ENCODE assay signal across 8 cellular contexts in the genomic region with DNA sequence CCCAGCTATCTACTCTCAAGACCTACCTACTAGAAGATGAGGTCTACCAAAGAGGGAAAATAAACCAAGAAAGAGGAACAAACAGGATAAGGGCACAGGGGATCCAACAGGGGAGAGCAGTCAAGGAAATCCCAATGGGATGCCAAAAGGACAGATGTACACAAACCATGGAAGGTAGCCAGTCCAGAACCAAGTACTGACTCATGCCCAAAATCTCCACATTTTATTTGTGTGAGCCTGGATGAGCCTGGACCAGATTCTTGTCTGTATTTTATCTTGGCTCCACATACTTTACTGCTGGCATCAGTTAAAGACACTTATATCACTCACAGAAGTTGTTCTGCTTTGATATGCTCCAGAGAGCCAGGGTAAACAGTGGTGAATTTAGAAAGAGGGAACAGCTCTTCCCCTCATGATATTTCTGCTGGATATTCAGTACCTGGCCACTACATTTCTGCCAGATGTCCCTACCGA. TPM values are rescaled to one million over a fixed set of nuclear protein-coding genes. Genes with fewer than 3 reads are reported as not detected.
DNase-seq lines count a peak whose midpoint lies in the region; ATAC-seq and TF ChIP-seq lines count a peak whose summit lies in the region.
"Not testable (repeated sequence)": the region's sequence is repeated elsewhere in the genome, so short reads cannot be mapped to it uniquely, and the experiment has no call there.

No MANE protein-coding gene starts in this region.

- H3K56ac ChIP-seq in H9 (ENCODE audit: insufficient read length, low read depth, low read length) = not testable (repeated sequence)

- ATAC-seq in left ventricle myocardium superior = peak; percentile 30
- ATAC-seq in upper lobe of left lung (ENCODE audit: low FRiP score in 2 of 2) = peak; percentile 33 to 64

- H4K20me1 ChIP-seq in H9 (ENCODE audit: control insufficient read depth, insufficient read depth, insufficient read length) = not testable (repeated sequence)

- CTCF ChIA-PET in CD8-positive, alpha-beta memory T cell (lab: Charles Lee) = not testable (repeated sequence)

- H3K79me1 ChIP-seq in H9 (ENCODE audit: insufficient read depth, low read depth, low read length, poor library complexity, severe bottlenecking) = not testable (repeated sequence)

- H4K5ac ChIP-seq in H9 (ENCODE audit: insufficient read length, low read depth, low read length) = not testable (repeated sequence)

- peaks cover 4 to 22% (median 8%) of the 10 kb centered on the region in 3 donors for H3K36me3 Mint-ChIP-seq in CD8-positive, alpha-beta memory T cell
- H3K36me3 Mint-ChIP-seq in H9 (ENCODE audit: insufficient read depth in 1 of 3, low read depth in 3 of 3); endodermal cell (ENCODE audit: low read depth): not testable (repeated sequence)
- H3K36me3 Mint-ChIP-seq in nephron progenitor cell (ENCODE audit: low read depth) = peaks cover 35% of the 10 kb centered on the region

- H3K4me3 Mint-ChIP-seq in CD8-positive, alpha-beta memory T cell; H9; endodermal cell; nephron progenitor cell: not testable (repeated sequence)

- H2AFZ ChIP-seq in H9 (ENCODE audit: low read length) = not testable (repeated sequence)

- H2AK5ac ChIP-seq in H9 (ENCODE audit: insufficient read length, low read length) = not testable (repeated sequence)

- TF ChIP-seq EP300 in upper lobe of left lung (IDR thresholded peaks at IDR 0.05) = not testable (repeated sequence)

- not testable (repeated sequence) for H4K8ac ChIP-seq in H9 (replicated peaks; ENCODE audit: insufficient read length, low read depth, low read length)

- H3K9me3 Mint-ChIP-seq in CD8-positive, alpha-beta memory T cell; H9; endodermal cell; nephron progenitor cell: not testable (repeated sequence)

- H3T11ph ChIP-seq in H9 (ENCODE audit: low read length) = not testable (repeated sequence)

- POLR2A ChIA-PET in CD8-positive, alpha-beta memory T cell (lab: Charles Lee) = not testable (repeated sequence)

- TF ChIP-seq CTCF in H9 (conservative IDR thresholded peaks at IDR 0.05); NB4 (IDR thresholded peaks at IDR 0.05; ENCODE audit: low read depth, low read length); VCaP (conservative IDR thresholded peaks at IDR 0.05); endodermal cell (conservative IDR thresholded peaks at IDR 0.05); nephron progenitor cell (IDR thresholded peaks at IDR 0.05); upper lobe of left lung (IDR thresholded peaks at IDR 0.05): not testable (repeated sequence)

- H4K91ac ChIP-seq in H9 (ENCODE audit: insufficient read length, low read depth, low read length) = not testable (repeated sequence)

- not testable (repeated sequence) for H3K4me1 ChIP-seq in CD8-positive, alpha-beta memory T cell (ENCODE audit: insufficient read depth, low read length); H9 (ENCODE audit: insufficient read depth, low read length); endodermal cell (ENCODE audit: control insufficient read depth, insufficient read depth, low read length)
- peaks cover 0 to 25% (median 14%) of the 10 kb centered on the region in 4 donors for H3K4me1 ChIP-seq in upper lobe of left lung

- H2BK20ac ChIP-seq in H9 (ENCODE audit: low read depth, low read length, poor library complexity, severe bottlenecking) = not testable (repeated sequence)

- H2BK12ac ChIP-seq in H9 (ENCODE audit: insufficient read length, low read depth, low read length) = not testable (repeated sequence)

- not testable (repeated sequence) for H3K23ac ChIP-seq in H9 (ENCODE audit: insufficient read length, low read depth, low read length)

- not testable (repeated sequence) for H3K23me2 ChIP-seq in H9 (ENCODE audit: insufficient read length, low read depth, low read length, poor library complexity, severe bottlenecking)

- H3K27ac Mint-ChIP-seq in CD8-positive, alpha-beta memory T cell = peak overlapping the region in 1 of 8 donors; percentile 38
- peak overlapping the region in 2 of 3 experiments; percentile 7 to 91; a peak in 2 of 7 replicates for H3K27ac Mint-ChIP-seq in H9
- H3K27ac Mint-ChIP-seq in endodermal cell = peak overlapping the region; percentile 75
- H3K27ac Mint-ChIP-seq in nephron progenitor cell = peak overlapping the region; percentile 97

- H3K4ac ChIP-seq in H9 (ENCODE audit: low read depth, low read length) = not testable (repeated sequence)

- H3K36me3 ChIP-seq in CD8-positive, alpha-beta memory T cell (ENCODE audit: insufficient read depth, low read length); endodermal cell (ENCODE audit: control insufficient read depth, insufficient read depth, low read length); upper lobe of left lung: not testable (repeated sequence)

- not testable (repeated sequence) for H3K18ac ChIP-seq in H9 (ENCODE audit: insufficient read length, low read depth, low read length)

- intact Hi-C loops in left ventricle myocardium superior (cut with micrococcal nuclease) = not testable (repeated sequence)

- H2BK5ac ChIP-seq in H9 (ENCODE audit: insufficient read length, low read length) = not testable (repeated sequence)

- H3K9me3 ChIP-seq in CD8-positive, alpha-beta memory T cell (ENCODE audit: low read length); H9 (ENCODE audit: control insufficient read depth, low read depth, low read length); endodermal cell (ENCODE audit: control insufficient read depth, low read length); upper lobe of left lung: not testable (repeated sequence)

- H3K27me3 Mint-ChIP-seq in CD8-positive, alpha-beta memory T cell; H9 (ENCODE audit: low read depth); endodermal cell (ENCODE audit: insufficient read depth); nephron progenitor cell (ENCODE audit: low read depth, poor library complexity): not testable (repeated sequence)

- H3K4me2 ChIP-seq in H9 (ENCODE audit: insufficient read depth, insufficient read length, low read length) = not testable (repeated sequence)

- H3K27me3 ChIP-seq in CD8-positive, alpha-beta memory T cell (ENCODE audit: insufficient read depth, low read length, poor library complexity, severe bottlenecking); H9 (ENCODE audit: insufficient read depth, low read length); endodermal cell (ENCODE audit: control insufficient read depth, insufficient read depth, low read length, poor library complexity, severe bottlenecking); upper lobe of left lung: not testable (repeated sequence)

- H3K27ac ChIP-seq in CD8-positive, alpha-beta memory T cell (ENCODE audit: low read depth, low read length) = peak overlapping the region; percentile 33
- H3K27ac ChIP-seq in H9 (ENCODE audit: insufficient read length, low read depth, low read length); endodermal cell (ENCODE audit: low read depth, low read length): not testable (repeated sequence)
- H3K27ac ChIP-seq in VCaP (peak overlapping the region; percentile 19; the same call in 1 of the 2 replicates), upper lobe of left lung (peak overlapping the region; percentile 17 to 63 (median 43))

- not testable (repeated sequence) for H3K79me2 ChIP-seq in H9 (ENCODE audit: insufficient read depth, low read length)

- H3K4me3 ChIP-seq in CD8-positive, alpha-beta memory T cell (ENCODE audit: low read length); NB4 (ENCODE audit: low read depth, low read length); endodermal cell (ENCODE audit: low read length); upper lobe of left lung: not testable (repeated sequence)

- TF ChIP-seq POLR2A in NB4 (IDR thresholded peaks at IDR 0.05; ENCODE audit: extremely low read depth, insufficient read length); upper lobe of left lung (IDR thresholded peaks at IDR 0.05): not testable (repeated sequence)

- not testable (repeated sequence) for H2BK120ac ChIP-seq in H9 (ENCODE audit: low read depth, low read length, poor library complexity, severe bottlenecking)

- not testable (repeated sequence) for DNase-seq in CD8-positive, alpha-beta memory T cell; H9; endodermal cell; left ventricle myocardium superior; nephron progenitor cell; upper lobe of left lung
- DNase-seq in NB4 (ENCODE audit: low read depth) = peak; percentile 16

- WGBS in H9 (ENCODE audit: extremely low coverage, insufficient read length, low lambda C conversion rate) = no CpG with 5 or more reads among the region's 1 CpG
- 95% methylated on average over 1 of the region's 1 CpG; no CpG with 5 or more reads in 1 of the 2 experiments for WGBS in endodermal cell (ENCODE audit: insufficient coverage in 1 of 2, insufficient read length in 1 of 2), 2 experiments
- 81 to 85% methylated on average over 1 of the region's 1 CpG for WGBS in upper lobe of left lung, 2 donors

- not testable (repeated sequence) for H2BK15ac ChIP-seq in H9 (ENCODE audit: low read depth, low read length)

- not testable (repeated sequence) for H3K9ac ChIP-seq in H9 (ENCODE audit: extremely low read depth, insufficient read length, low read length); endodermal cell (ENCODE audit: extremely low read depth, low read length, poor library complexity, severe bottlenecking)

- not testable (repeated sequence) for H3K4me1 Mint-ChIP-seq in CD8-positive, alpha-beta memory T cell
- H3K4me1 Mint-ChIP-seq in H9 = peaks cover 17 to 28% of the 10 kb centered on the region in 2 experiments
- peaks cover 16% of the 10 kb centered on the region for H3K4me1 Mint-ChIP-seq in endodermal cell
- H3K4me1 Mint-ChIP-seq in nephron progenitor cell = peaks cover 49% of the 10 kb centered on the region

- H3K14ac ChIP-seq in H9 (ENCODE audit: insufficient read depth, low read length) = not testable (repeated sequence)

RNA-seq across cellular contexts. Expression of a gene that starts 34.1 kb away (rescaled TPM):
- 10 to 100 TPM; 15.9 to 16.2 TPM for total RNA-seq in CD8-positive, alpha-beta memory T cell
- polyA plus RNA-seq in CD8-positive, alpha-beta memory T cell = 3.2 TPM
- total RNA-seq in H9 (2021) = 14.3 and 14.9 TPM in 2 replicates
- 10 to 100 TPM; 35.8 to 75.1 TPM for total RNA-seq in endodermal cell
- 33.4 TPM for polyA plus RNA-seq in endodermal cell (2013, experiment 1 of 2)
- polyA plus RNA-seq in endodermal cell (2013, experiment 2 of 2) = 34.5 TPM
- 25.0 TPM for total RNA-seq in left ventricle myocardium superior
- total RNA-seq in upper lobe of left lung = 10 to 100 TPM in 4 of 6 donors, 1 to 10 TPM in 2; 4.2 to 39.1 (median 28.3) TPM
